Comparison of ENCODE assay signal across 7 cellular contexts in genomic region chr19:45792482-45793177, GRCh38. TPM values are rescaled to one million over a fixed set of nuclear protein-coding genes. Genes with fewer than 3 reads are reported as not detected.
DNase-seq lines count a peak whose midpoint lies in the region; ATAC-seq and TF ChIP-seq lines count a peak whose summit lies in the region.

Gene DMWD (minus strand): TSS chr19:45792845. CDS start chr19:45792756, 89 bp downstream.

- H2AFZ ChIP-seq in hepatocyte, result peak within 1 kb of the TSS; percentile 35

- H3K4me3 ChIP-seq in astrocyte of the cerebellum (ENCODE audit: low read depth, low read length) (peak within 1 kb of the TSS; percentile 89), hepatocyte (peak within 1 kb of the TSS; percentile 91)

- H3K9me2 ChIP-seq in hepatocyte (replicated peaks; ENCODE audit: insufficient read depth), result no peaks in the 10 kb centered on the region

- in situ Hi-C loops in astrocyte of the cerebellum (cut with HindIII; ENCODE audit: low sequenced_read_pairs), result no loop called here

- TF ChIP-seq CTCF in astrocyte of the cerebellum (IDR thresholded peaks at IDR 0.05; ENCODE audit: low read depth, low read length, missing control alignments), result no peak
- no peak for TF ChIP-seq CTCF in hepatocyte (IDR thresholded peaks at IDR 0.05; ENCODE audit: poor library complexity)

- H3K9me3 ChIP-seq in hepatocyte (ENCODE audit: low read depth), result no peaks in the 10 kb centered on the region

- H3K79me2 ChIP-seq in hepatocyte, result peaks cover 35% of the 10 kb centered on the region

- H3K4me2 ChIP-seq in hepatocyte, result peak within 1 kb of the TSS; percentile 95

- no peaks in the 10 kb centered on the region for H3K27me3 ChIP-seq in hepatocyte

- DNase-seq in NCI-H1930 (lab: John Stamatoyannopoulos, UW) (peak; percentile 98 to 99), T-helper 9 cell (peak; percentile 99), astrocyte of the cerebellum (ENCODE audit: low read depth) (peak; percentile 95), hepatocyte (ENCODE audit: low spot score) (peak; percentile 100), retina (peak; percentile 99)

- H3K4me1 ChIP-seq in hepatocyte (ENCODE audit: insufficient read depth), result no peaks in the 10 kb centered on the region

- ATAC-seq in GM18499 (IDR thresholded peaks at IDR 0.05; ENCODE audit: insufficient read depth, unreplicated experiment) (peak; percentile 62), HG02943 (IDR thresholded peaks at IDR 0.05; ENCODE audit: low read depth, unreplicated experiment) (peak; percentile 78)

- under 1% methylated on average over 34 of the region's 83 CpGs for WGBS in hepatocyte (ENCODE audit: low lambda C conversion rate, missing lambda C conversion rate)

- H3K36me3 ChIP-seq in hepatocyte (replicated peaks; ENCODE audit: insufficient read depth, low read depth), result no peaks in the 10 kb centered on the region

- peaks cover 5% of the 10 kb centered on the region for H4K20me1 ChIP-seq in hepatocyte (ENCODE audit: insufficient read depth, poor library complexity, severe bottlenecking)

- H3K27ac ChIP-seq in hepatocyte, result peak within 1 kb of the TSS; percentile 55

RNA-seq across cellular contexts. Expression of gene DMWD, which starts in this region (rescaled TPM):
- total RNA-seq in hepatocyte, result 18.3 and 23.7 TPM in 2 replicates
- 70.1 and 95.8 TPM in 2 replicates for polyA plus RNA-seq in hepatocyte

Comparison
In these comparisons a context has a peak if more than half of its experiments do, and no peak if none do; other contexts are left out.
1. Peak in every context shown above with its lines: DNase-seq, ATAC-seq, H3K4me3 ChIP-seq and H3K27ac ChIP-seq.